2 cellular contexts compared by ENCODE assay signal in genomic region chr10:98299341-98299740, GRCh38.
TF ChIP-seq lines count a peak whose summit lies in the region.

No MANE protein-coding gene starts in this region.

TF ChIP-seq in SK-N-SH, 30 proteins besides CTCF, POLR2A, EP300 and RAD21:
- no peak for TF ChIP-seq MXI1 (IDR thresholded peaks at IDR 0.05; ENCODE audit: low read depth, low read length)
- no peak for TF ChIP-seq TCF12 (IDR thresholded peaks at IDR 0.05)
- TF ChIP-seq, protein P1, sequence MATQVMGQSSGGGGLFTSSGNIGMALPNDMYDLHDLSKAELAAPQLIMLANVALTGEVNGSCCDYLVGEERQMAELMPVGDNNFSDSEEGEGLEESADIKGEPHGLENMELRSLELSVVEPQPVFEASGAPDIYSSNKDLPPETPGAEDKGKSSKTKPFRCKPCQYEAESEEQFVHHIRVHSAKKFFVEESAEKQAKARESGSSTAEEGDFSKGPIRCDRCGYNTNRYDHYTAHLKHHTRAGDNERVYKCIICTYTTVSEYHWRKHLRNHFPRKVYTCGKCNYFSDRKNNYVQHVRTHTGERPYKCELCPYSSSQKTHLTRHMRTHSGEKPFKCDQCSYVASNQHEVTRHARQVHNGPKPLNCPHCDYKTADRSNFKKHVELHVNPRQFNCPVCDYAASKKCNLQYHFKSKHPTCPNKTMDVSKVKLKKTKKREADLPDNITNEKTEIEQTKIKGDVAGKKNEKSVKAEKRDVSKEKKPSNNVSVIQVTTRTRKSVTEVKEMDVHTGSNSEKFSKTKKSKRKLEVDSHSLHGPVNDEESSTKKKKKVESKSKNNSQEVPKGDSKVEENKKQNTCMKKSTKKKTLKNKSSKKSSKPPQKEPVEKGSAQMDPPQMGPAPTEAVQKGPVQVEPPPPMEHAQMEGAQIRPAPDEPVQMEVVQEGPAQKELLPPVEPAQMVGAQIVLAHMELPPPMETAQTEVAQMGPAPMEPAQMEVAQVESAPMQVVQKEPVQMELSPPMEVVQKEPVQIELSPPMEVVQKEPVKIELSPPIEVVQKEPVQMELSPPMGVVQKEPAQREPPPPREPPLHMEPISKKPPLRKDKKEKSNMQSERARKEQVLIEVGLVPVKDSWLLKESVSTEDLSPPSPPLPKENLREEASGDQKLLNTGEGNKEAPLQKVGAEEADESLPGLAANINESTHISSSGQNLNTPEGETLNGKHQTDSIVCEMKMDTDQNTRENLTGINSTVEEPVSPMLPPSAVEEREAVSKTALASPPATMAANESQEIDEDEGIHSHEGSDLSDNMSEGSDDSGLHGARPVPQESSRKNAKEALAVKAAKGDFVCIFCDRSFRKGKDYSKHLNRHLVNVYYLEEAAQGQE (IDR thresholded peaks at IDR 0.05; ENCODE audit: low read depth, low read length): peak; percentile 92
- no peak for TF ChIP-seq MAX (IDR thresholded peaks at IDR 0.05; ENCODE audit: low read depth)

TF ChIP-seq in SK-N-SH treated with all-trans-retinoic acid at 6 μM for 48 hours, 23 proteins besides CTCF, POLR2A, EP300 and RAD21:
- no peak for TF ChIP-seq TSHZ2 (CRISPR knock-in tag; IDR thresholded peaks at IDR 0.05)
- TF ChIP-seq ZNF8 (CRISPR knock-in tag; IDR thresholded peaks at IDR 0.05): no peak
- TF ChIP-seq OSR1 (CRISPR knock-in tag; IDR thresholded peaks at IDR 0.05): no peak
- no peak for TF ChIP-seq TOX (CRISPR knock-in tag; IDR thresholded peaks at IDR 0.05; ENCODE audit: borderline replicate concordance)
- no peak for TF ChIP-seq SNAI2 (CRISPR knock-in tag; IDR thresholded peaks at IDR 0.05)
- TF ChIP-seq PATZ1 (CRISPR knock-in tag; IDR thresholded peaks at IDR 0.05; ENCODE audit: borderline replicate concordance): no peak
- TF ChIP-seq ZNF565 (CRISPR knock-in tag; conservative IDR thresholded peaks at IDR 0.05; ENCODE audit: low read depth): no peak
- no peak for TF ChIP-seq GLIS3 (CRISPR knock-in tag; IDR thresholded peaks at IDR 0.05)
- TF ChIP-seq ZFP30 (CRISPR knock-in tag; IDR thresholded peaks at IDR 0.05): no peak
- TF ChIP-seq ZNF70 (CRISPR knock-in tag; IDR thresholded peaks at IDR 0.05): no peak
- no peak for TF ChIP-seq POU6F1 (CRISPR knock-in tag; IDR thresholded peaks at IDR 0.05; ENCODE audit: borderline replicate concordance, low read depth)
- TF ChIP-seq TCF4 (CRISPR knock-in tag; IDR thresholded peaks at IDR 0.05; ENCODE audit: borderline replicate concordance): no peak
- TF ChIP-seq ZC3H10 (CRISPR knock-in tag; IDR thresholded peaks at IDR 0.05): no peak
TF ChIP-seq in SK-N-SH treated with all-trans-retinoic acid at 6 μM for 48 hours: peak in this region for 0.
